1 cellular context compared by ENCODE assay signal in genomic region chr17:68198931-68199836, GRCh38.
TF ChIP-seq lines count a peak whose summit lies in the region.

No MANE protein-coding gene starts in this region.

TF ChIP-seq in HepG2, 621 proteins besides CTCF, POLR2A, EP300 and RAD21 (continued from another document):
- TF ChIP-seq, protein P1, sequence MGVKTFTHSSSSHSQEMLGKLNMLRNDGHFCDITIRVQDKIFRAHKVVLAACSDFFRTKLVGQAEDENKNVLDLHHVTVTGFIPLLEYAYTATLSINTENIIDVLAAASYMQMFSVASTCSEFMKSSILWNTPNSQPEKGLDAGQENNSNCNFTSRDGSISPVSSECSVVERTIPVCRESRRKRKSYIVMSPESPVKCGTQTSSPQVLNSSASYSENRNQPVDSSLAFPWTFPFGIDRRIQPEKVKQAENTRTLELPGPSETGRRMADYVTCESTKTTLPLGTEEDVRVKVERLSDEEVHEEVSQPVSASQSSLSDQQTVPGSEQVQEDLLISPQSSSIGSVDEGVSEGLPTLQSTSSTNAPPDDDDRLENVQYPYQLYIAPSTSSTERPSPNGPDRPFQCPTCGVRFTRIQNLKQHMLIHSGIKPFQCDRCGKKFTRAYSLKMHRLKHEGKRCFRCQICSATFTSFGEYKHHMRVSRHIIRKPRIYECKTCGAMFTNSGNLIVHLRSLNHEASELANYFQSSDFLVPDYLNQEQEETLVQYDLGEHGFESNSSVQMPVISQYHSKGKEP (CRISPR knock-in tag; IDR thresholded peaks at IDR 0.05), result no peak
- no peak for TF ChIP-seq TFAP4 (IDR thresholded peaks at IDR 0.05; ENCODE audit: borderline replicate concordance, low read depth)
- peak; percentile 44; the same call in 1 of the 2 replicates for TF ChIP-seq ATF7-NPFF (CRISPR knock-in tag; IDR thresholded peaks at IDR 0.05; ENCODE audit: low read depth)
- TF ChIP-seq ERF (CRISPR knock-in tag; IDR thresholded peaks at IDR 0.05), result 0 out of 2 replicates have a peak, but pooled peaks have one; percentile 7
- no peak for TF ChIP-seq SATB2 (CRISPR knock-in tag; IDR thresholded peaks at IDR 0.05)
- 0 out of 2 replicates have a peak, but pooled peaks have one; percentile 49 for TF ChIP-seq ZNF773 (CRISPR knock-in tag; IDR thresholded peaks at IDR 0.05; ENCODE audit: borderline replicate concordance)
- TF ChIP-seq, protein P2, sequence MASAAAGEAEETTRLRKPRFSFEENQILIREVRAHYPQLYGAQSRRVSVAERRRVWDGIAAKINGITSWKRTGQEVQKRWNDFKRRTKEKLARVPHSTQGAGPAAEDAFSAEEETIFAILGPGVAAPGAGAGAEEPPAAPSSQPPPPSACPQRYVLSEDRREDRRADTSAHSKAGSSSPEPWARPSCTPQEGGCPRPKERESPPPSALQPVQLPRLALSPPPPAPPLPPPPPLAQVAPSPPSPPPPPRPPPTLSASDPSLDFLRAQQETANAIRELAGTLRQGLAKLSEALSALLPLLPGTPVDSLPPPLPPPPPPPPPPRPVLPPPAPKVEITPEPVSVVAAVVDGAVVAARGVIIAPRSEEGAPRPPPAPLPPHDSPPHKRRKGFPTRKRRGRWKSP (CRISPR knock-in tag; IDR thresholded peaks at IDR 0.05), result peak; percentile 84
- TF ChIP-seq, protein P3, sequence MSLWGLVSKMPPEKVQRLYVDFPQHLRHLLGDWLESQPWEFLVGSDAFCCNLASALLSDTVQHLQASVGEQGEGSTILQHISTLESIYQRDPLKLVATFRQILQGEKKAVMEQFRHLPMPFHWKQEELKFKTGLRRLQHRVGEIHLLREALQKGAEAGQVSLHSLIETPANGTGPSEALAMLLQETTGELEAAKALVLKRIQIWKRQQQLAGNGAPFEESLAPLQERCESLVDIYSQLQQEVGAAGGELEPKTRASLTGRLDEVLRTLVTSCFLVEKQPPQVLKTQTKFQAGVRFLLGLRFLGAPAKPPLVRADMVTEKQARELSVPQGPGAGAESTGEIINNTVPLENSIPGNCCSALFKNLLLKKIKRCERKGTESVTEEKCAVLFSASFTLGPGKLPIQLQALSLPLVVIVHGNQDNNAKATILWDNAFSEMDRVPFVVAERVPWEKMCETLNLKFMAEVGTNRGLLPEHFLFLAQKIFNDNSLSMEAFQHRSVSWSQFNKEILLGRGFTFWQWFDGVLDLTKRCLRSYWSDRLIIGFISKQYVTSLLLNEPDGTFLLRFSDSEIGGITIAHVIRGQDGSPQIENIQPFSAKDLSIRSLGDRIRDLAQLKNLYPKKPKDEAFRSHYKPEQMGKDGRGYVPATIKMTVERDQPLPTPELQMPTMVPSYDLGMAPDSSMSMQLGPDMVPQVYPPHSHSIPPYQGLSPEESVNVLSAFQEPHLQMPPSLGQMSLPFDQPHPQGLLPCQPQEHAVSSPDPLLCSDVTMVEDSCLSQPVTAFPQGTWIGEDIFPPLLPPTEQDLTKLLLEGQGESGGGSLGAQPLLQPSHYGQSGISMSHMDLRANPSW (CRISPR knock-in tag; IDR thresholded peaks at IDR 0.05; ENCODE audit: borderline replicate concordance), result no peak
- TF ChIP-seq ZNF563 (CRISPR knock-in tag; IDR thresholded peaks at IDR 0.05), result 0 out of 2 replicates have a peak, but pooled peaks have one; percentile 1
- TF ChIP-seq ZBTB33 (CRISPR knock-in tag; IDR thresholded peaks at IDR 0.05), result peak; percentile 58; the same call in 1 of the 2 replicates
- peak; percentile 46; the same call in 1 of the 2 replicates for TF ChIP-seq ZNF687 (CRISPR knock-in tag; IDR thresholded peaks at IDR 0.05)
- TF ChIP-seq ZNF776 (CRISPR knock-in tag; IDR thresholded peaks at IDR 0.05), result peak; percentile 65; the same call in 1 of the 2 replicates
